23 cellular contexts compared by ENCODE assay signal in genomic region chr19:38543286-38543806, GRCh38.
DNase-seq lines count a peak whose midpoint lies in the region; ATAC-seq, FAIRE-seq and TF ChIP-seq lines count a peak whose summit lies in the region.
"Had no signal": no experiment of that assay in that cellular context is flagged by ENCODE, and none has a peak within 500 bp of the region (broad histone marks: within the 10 kb centered on the region; RNA-seq: fewer than 3 reads in every experiment).

No MANE protein-coding gene starts in this region.

- TF ChIP-seq EP300 in HepG2 (IDR thresholded peaks at IDR 0.05; ENCODE audit: low read depth in 2 of 2, low read length in 2 of 2) (no peak), HepG2 (CRISPR knock-in tag; IDR thresholded peaks at IDR 0.05; ENCODE audit: borderline replicate concordance) (no peak)

- H3K4me2 ChIP-seq in HepG2 (ENCODE audit: low read depth, low read length): peak overlapping the region; percentile 63
- H3K4me2 ChIP-seq: smooth muscle cell had no signal

- H3K27me3 ChIP-seq in ACC112 (ENCODE audit: insufficient read depth, low read length): no peaks in the 10 kb centered on the region
- H3K27me3 ChIP-seq in HepG2 (ENCODE audit: control insufficient read depth in 1 of 2, insufficient read depth in 2 of 2, low read length in 2 of 2): peaks cover 0 to 5% of the 10 kb centered on the region in 2 experiments; a peak in 2 of 5 replicates
- H3K27me3 ChIP-seq: pancreas, vagina had no signal

- ATAC-seq in HepG2 (peak; percentile 18; the same call in 2 of the 3 replicates), HG03280 (IDR thresholded peaks at IDR 0.05; ENCODE audit: unreplicated experiment) (no peak), HG03196 (IDR thresholded peaks at IDR 0.05; ENCODE audit: unreplicated experiment) (no peak)

- peak overlapping the region; percentile 4 for H3K27ac Mint-ChIP-seq in activated T-helper 1 cell treated with anti-CD3 and anti-CD28 coated beads, Interleukin-12 subunit alpha, Interleukin-12 subunit beta, Interleukin-2, Interleukin-4 antibody, amounts not matched to agents 30 ng/mL and 10 ng/mL and 1 ng/mL, durations not matched to agents 14 hours and 24 hours and 36 hours
- H3K27ac Mint-ChIP-seq: activated T-cell treated with anti-CD3 and anti-CD28 coated beads, Interleukin-2, amount 50 U/mL, for 72 hours had no signal

- H3K4me1 ChIP-seq in ACC112 (ENCODE audit: control insufficient read depth, insufficient read depth, low read length, unreplicated experiment): peaks cover 7% of the 10 kb centered on the region
- peaks cover 19% of the 10 kb centered on the region for H3K4me1 ChIP-seq in HepG2 (ENCODE audit: insufficient read depth, low read length)

- BruUV-seq in HepG2 (replicated peaks; lab: Mats Ljungman, UMichigan): no TSS peak

- TF ChIP-seq POLR2A in HepG2 (IDR thresholded peaks at IDR 0.05; ENCODE audit: insufficient read depth in 1 of 2, low read depth in 2 of 2, low read length in 2 of 2): no peak

- H3K4me1 Mint-ChIP-seq in activated T-helper 1 cell treated with anti-CD3 and anti-CD28 coated beads, Interleukin-12 subunit alpha, Interleukin-12 subunit beta, Interleukin-2, Interleukin-4 antibody, amounts not matched to agents 30 ng/mL and 10 ng/mL and 1 ng/mL, durations not matched to agents 14 hours and 24 hours and 36 hours (ENCODE audit: low read depth): peaks cover 39% of the 10 kb centered on the region

- intact Hi-C loops in activated T-helper 1 cell treated with anti-CD3 and anti-CD28 coated beads, Interleukin-12 subunit alpha, Interleukin-12 subunit beta, Interleukin-2, Interleukin-4 antibody, amounts not matched to agents 30 ng/mL and 10 ng/mL and 1 ng/mL, durations not matched to agents 14 hours and 24 hours and 36 hours (cut with micrococcal nuclease): no loop called here
- intact Hi-C loops in HepG2 (cut with micrococcal nuclease; ENCODE audit: unreplicated experiment): no loop called here

- no peaks in the 10 kb centered on the region for H3K79me2 ChIP-seq in ACC112 (ENCODE audit: control insufficient read depth, insufficient read depth, low read length, unreplicated experiment)
- no peaks in the 10 kb centered on the region for H3K79me2 ChIP-seq in HepG2 (ENCODE audit: insufficient read depth, low read length)

- no peaks in the 10 kb centered on the region for H3K36me3 Mint-ChIP-seq in activated T-helper 1 cell treated with anti-CD3 and anti-CD28 coated beads, Interleukin-12 subunit alpha, Interleukin-12 subunit beta, Interleukin-2, Interleukin-4 antibody, amounts not matched to agents 30 ng/mL and 10 ng/mL and 1 ng/mL, durations not matched to agents 14 hours and 24 hours and 36 hours (ENCODE audit: low read depth)

- H3K4me3 ChIP-seq in ACC112 (ENCODE audit: low read depth, low read length) (peak overlapping the region; percentile 62), GM12864 (ENCODE audit: low read depth, low read length) (peak overlapping the region; percentile 49), HepG2 (replicated peaks in 1 of 3; ENCODE audit: insufficient read depth in 1 of 3, low read depth in 2 of 3, low read length in 3 of 3) (peak overlapping the region in 2 of 3 experiments; percentile 16 to 58; a peak in 2 of 6 replicates)
- H3K4me3 ChIP-seq: pancreas, smooth muscle cell had no signal

- no peak overlapping the region for H3K4me3 Mint-ChIP-seq in activated T-helper 1 cell treated with anti-CD3 and anti-CD28 coated beads, Interleukin-12 subunit alpha, Interleukin-12 subunit beta, Interleukin-2, Interleukin-4 antibody, amounts not matched to agents 30 ng/mL and 10 ng/mL and 1 ng/mL, durations not matched to agents 14 hours and 24 hours and 36 hours

- H3K9ac ChIP-seq in HepG2 (ENCODE audit: insufficient read depth, low read depth, low read length): no peak overlapping the region

- no peak overlapping the region for H2AFZ ChIP-seq in ACC112 (ENCODE audit: low read length, unreplicated experiment)
- no peak overlapping the region for H2AFZ ChIP-seq in HepG2 (ENCODE audit: low read length)

- H3K36me3 ChIP-seq in ACC112 (ENCODE audit: insufficient read depth, low read length) (no peaks in the 10 kb centered on the region), HepG2 (replicated peaks in 1 of 2; ENCODE audit: control insufficient read depth in 1 of 2, insufficient read depth in 2 of 2, low read length in 2 of 2) (no peaks in the 10 kb centered on the region)
- H3K36me3 ChIP-seq: pancreas, vagina had no signal

- TF ChIP-seq RAD21 in HepG2 (CRISPR knock-in tag; IDR thresholded peaks at IDR 0.05): no peak

- POLR2A ChIA-PET in HepG2 (lab: Yijun Ruan, JAX): interaction anchor here (1.0 kb wide), 1 partner anchor 75 kb away, joined by 6 read pairs; the partner anchor contains the start of gene EIF3K

- H3K9me3 Mint-ChIP-seq in activated T-helper 1 cell treated with anti-CD3 and anti-CD28 coated beads, Interleukin-12 subunit alpha, Interleukin-12 subunit beta, Interleukin-2, Interleukin-4 antibody, amounts not matched to agents 30 ng/mL and 10 ng/mL and 1 ng/mL, durations not matched to agents 14 hours and 24 hours and 36 hours: no peaks in the 10 kb centered on the region
- H3K9me3 Mint-ChIP-seq: activated B cell treated with CpG ODN at 0.5 μM for 24 hours had no signal

- no peaks in the 10 kb centered on the region for H4K20me1 ChIP-seq in HepG2 (ENCODE audit: insufficient read depth, low read length)

- in situ Hi-C loops in HepG2 (cut with HindIII; ENCODE audit: extremely low pct_ligation_motif_present, low pct_unique_long_range_greater_than_20kb): loop anchor here (10.0 kb wide), 1 partner anchor 91 kb away; no protein-coding TSS in a partner anchor

- CTCF ChIA-PET in HepG2 (lab: Yijun Ruan, JAX; ENCODE audit: low intra/inter-chr PET ratio, low total read pairs): interaction anchor here (1.8 kb wide), 1 partner anchor 91 kb away, joined by 13 read pairs; no protein-coding TSS in a partner anchor

- no peak for FAIRE-seq in HepG2 (lab: Jason Lieb, UNC)
- FAIRE-seq: bronchial epithelial cell, G401.6, islet of Langerhans, pancreas had no signal

- no peak for DNase-seq in GM12864 (ENCODE audit: low read depth)
- DNase-seq in activated T-helper 1 cell treated with anti-CD3 and anti-CD28 coated beads, Interleukin-12 subunit alpha, Interleukin-12 subunit beta, Interleukin-2, Interleukin-4 antibody, amounts not matched to agents 30 ng/mL and 10 ng/mL and 1 ng/mL, durations not matched to agents 14 hours and 24 hours and 36 hours (ENCODE audit: low spot score): no peak
- no peak for DNase-seq in HepG2 (ENCODE audit: low spot score)
- no peak for DNase-seq in NOMO-1 (lab: John Stamatoyannopoulos, UW; ENCODE audit: unreplicated experiment in 2 of 2)
- DNase-seq in cerebellar nuclear complex (lab: John Stamatoyannopoulos, UW): no peak
- DNase-seq: activated B cell treated with CpG ODN at 0.5 μM for 24 hours; activated CD8-positive, alpha-beta memory T cell treated with anti-CD3 and anti-CD28 coated beads for 24 hours; activated naive CD8-positive, alpha-beta T cell treated with anti-CD3 and anti-CD28 coated beads, Interleukin-2, amount 10 ng/mL, durations not matched to agents 7 days and 5 days; AML-193; effector CD8-positive, alpha-beta T cell; NCI-H187 treated with DMSO at 0.1 percent for 48 hours; SIG-M5; stimulated activated CD4-positive, alpha-beta T cell treated with anti-CD3 and anti-CD28 coated beads, Interleukin-4, amount 100 ng/mL, for 4 hours had no signal

- H3K9me3 ChIP-seq in HepG2 (ENCODE audit: low read length): no peaks in the 10 kb centered on the region
- H3K9me3 ChIP-seq: pancreas, vagina had no signal

- 21% methylated on average over 2 of the region's 19 CpGs for WGBS in HepG2 (ENCODE audit: low lambda C conversion rate)

- no peak for TF ChIP-seq CTCF in GM12864 (IDR thresholded peaks at IDR 0.05; ENCODE audit: low read depth, low read length, missing control alignments)
- no peak for TF ChIP-seq CTCF in HepG2 (CRISPR knock-in tag; IDR thresholded peaks at IDR 0.05)

- H3K27me3 Mint-ChIP-seq in activated T-helper 1 cell treated with anti-CD3 and anti-CD28 coated beads, Interleukin-12 subunit alpha, Interleukin-12 subunit beta, Interleukin-2, Interleukin-4 antibody, amounts not matched to agents 30 ng/mL and 10 ng/mL and 1 ng/mL, durations not matched to agents 14 hours and 24 hours and 36 hours (ENCODE audit: insufficient read depth): no peaks in the 10 kb centered on the region
- H3K27me3 Mint-ChIP-seq: activated B cell treated with CpG ODN at 0.5 μM for 24 hours had no signal

- H3K27ac ChIP-seq in ACC112 (ENCODE audit: low read depth, low read length) (no peak overlapping the region), HepG2 (ENCODE audit: extremely low read length, insufficient read depth, low read length) (no peak overlapping the region)
- H3K27ac ChIP-seq: vagina had no signal

TF ChIP-seq in HepG2, 621 proteins besides CTCF, POLR2A, EP300 and RAD21 (continues in another document):
- no peak for TF ChIP-seq GMEB1 (CRISPR knock-in tag; IDR thresholded peaks at IDR 0.05; ENCODE audit: borderline replicate concordance)
- no peak for TF ChIP-seq IKZF5 (CRISPR knock-in tag; IDR thresholded peaks at IDR 0.05)
- no peak for TF ChIP-seq MLX (CRISPR knock-in tag; IDR thresholded peaks at IDR 0.05)
